ENCODE assay signal across 15 cellular contexts in genomic region chr4:112119358-112119783, GRCh38. TPM values are rescaled to one million over a fixed set of nuclear protein-coding genes. Genes with fewer than 3 reads are reported as not detected.
A peak's percentile ranks its signal among the peaks of the same experiment; 100 is the strongest.
DNase-seq lines count a peak whose midpoint lies in the region; ATAC-seq, FAIRE-seq and TF ChIP-seq lines count a peak whose summit lies in the region.
"Had no signal": no experiment of that assay in that cellular context is flagged by ENCODE, and none has a peak within 500 bp of the region (broad histone marks: within the 10 kb centered on the region; RNA-seq: fewer than 3 reads in every experiment).

No MANE protein-coding gene starts in this region.

- POLR2A ChIA-PET in activated CD8-positive, alpha-beta T cell treated with anti-CD3 and anti-CD28 coated beads for 36 hours (lab: Charles Lee): interaction anchor here (0.6 to 1.0 kb wide), 3 partner anchors 16 to 266 kb away, joined by 3 to 4 read pairs (median 3); no protein-coding TSS in a partner anchor
- POLR2A ChIA-PET in SK-N-SH (lab: Yijun Ruan, JAX): no interaction called here

- H3K79me2 ChIP-seq in SK-N-SH (ENCODE audit: insufficient read depth): no peaks in the 10 kb centered on the region

- peak overlapping the region; percentile 55 for H3K4me3 ChIP-seq in CD4-positive, CD25-positive, alpha-beta regulatory T cell (ENCODE audit: low read depth, low read length)
- H3K4me3 ChIP-seq in SK-N-SH (ENCODE audit: low read depth in 2 of 2, low read length in 1 of 2): no peak overlapping the region
- H3K4me3 ChIP-seq: right atrium auricular region, thyroid gland had no signal

- FAIRE-seq in GM19239 (lab: Jason Lieb, UNC): peak; percentile 84
- FAIRE-seq: colon had no signal

- peaks cover 9% of the 10 kb centered on the region for H3K27me3 ChIP-seq in CD4-positive, CD25-positive, alpha-beta regulatory T cell (ENCODE audit: control insufficient read depth, insufficient read depth, low read length)
- H3K27me3 ChIP-seq in SK-N-SH (ENCODE audit: insufficient read depth): no peaks in the 10 kb centered on the region
- H3K27me3 ChIP-seq: right atrium auricular region, thyroid gland had no signal

- DNase-seq in CD4-positive, CD25-positive, alpha-beta regulatory T cell: peak in 2 of 3 donors; percentile 12 to 65
- no peak for DNase-seq in GM19239 (ENCODE audit: insufficient read length, low spot score)
- DNase-seq in activated CD8-positive, alpha-beta T cell treated with anti-CD3 and anti-CD28 coated beads for 36 hours: peak; percentile 40
- no peak for DNase-seq in NCI-H774 (lab: John Stamatoyannopoulos, UW)
- DNase-seq in GM03348 (ENCODE audit: low spot score): no peak
- DNase-seq in NCI-H2081 treated with DMSO at 0.1 percent for 48 hours (lab: John Stamatoyannopoulos, UW): no peak
- DNase-seq in SK-N-SH: no peak
- DNase-seq: CD4-positive, alpha-beta T cell; NCI-H345; T-helper 9 cell; thyroid gland had no signal

- no peaks in the 10 kb centered on the region for H3K36me3 ChIP-seq in CD4-positive, CD25-positive, alpha-beta regulatory T cell (ENCODE audit: control insufficient read depth, insufficient read depth, low read length)
- no peaks in the 10 kb centered on the region for H3K36me3 ChIP-seq in SK-N-SH (replicated peaks in 1 of 2; ENCODE audit: control insufficient read depth in 1 of 2, insufficient read depth in 2 of 2, low read length in 1 of 2)
- H3K36me3 ChIP-seq: right atrium auricular region, thyroid gland had no signal

- no peaks in the 10 kb centered on the region for H4K20me1 ChIP-seq in SK-N-SH (ENCODE audit: insufficient read depth)

- no peak overlapping the region for H3K9ac ChIP-seq in SK-N-SH

- H3K9me3 ChIP-seq in CD4-positive, CD25-positive, alpha-beta regulatory T cell (ENCODE audit: control insufficient read depth in 2 of 2, low read length in 2 of 2): no peaks in the 10 kb centered on the region
- H3K9me3 ChIP-seq in SK-N-SH: no peaks in the 10 kb centered on the region
- H3K9me3 ChIP-seq: right atrium auricular region, thyroid gland had no signal

- H2AFZ ChIP-seq in SK-N-SH (ENCODE audit: low read depth): no peak overlapping the region

- peak in 1 of 2 donors; percentile 28 for ATAC-seq in CD4-positive, CD25-positive, alpha-beta regulatory T cell (ENCODE audit: low read depth in 2 of 2)
- ATAC-seq in HG02938 (IDR thresholded peaks at IDR 0.05; ENCODE audit: unreplicated experiment): peak; percentile 90
- peak; percentile 91 for ATAC-seq in activated CD8-positive, alpha-beta T cell treated with anti-CD3 and anti-CD28 coated beads for 36 hours

- H3K4me1 Mint-ChIP-seq in CD4-positive, CD25-positive, alpha-beta regulatory T cell: peaks cover 0 to 16% (median 9%) of the 10 kb centered on the region in 4 donors
- H3K4me1 Mint-ChIP-seq in activated CD8-positive, alpha-beta T cell treated with anti-CD3 and anti-CD28 coated beads for 36 hours (ENCODE audit: low read depth): peaks cover 16% of the 10 kb centered on the region

- H3K9me3 Mint-ChIP-seq in CD4-positive, CD25-positive, alpha-beta regulatory T cell: peaks cover 0 to 5% (median 2%) of the 10 kb centered on the region in 7 donors
- peaks cover 5% of the 10 kb centered on the region for H3K9me3 Mint-ChIP-seq in activated CD8-positive, alpha-beta T cell treated with anti-CD3 and anti-CD28 coated beads for 36 hours

- H3F3A ChIP-seq in SK-N-SH (replicated peaks; ENCODE audit: insufficient read depth): no peaks in the 10 kb centered on the region

- no peaks in the 10 kb centered on the region for H3K9me2 ChIP-seq in SK-N-SH

- intact Hi-C loops in activated CD8-positive, alpha-beta T cell treated with anti-CD3 and anti-CD28 coated beads for 36 hours (cut with micrococcal nuclease): loop anchor here (10.0 kb wide), 1 partner anchor 55 kb away; no protein-coding TSS in a partner anchor

- H3K27me3 Mint-ChIP-seq in CD4-positive, CD25-positive, alpha-beta regulatory T cell: no peaks in the 10 kb centered on the region
- no peaks in the 10 kb centered on the region for H3K27me3 Mint-ChIP-seq in activated CD8-positive, alpha-beta T cell treated with anti-CD3 and anti-CD28 coated beads for 36 hours
- H3K27me3 Mint-ChIP-seq: CD4-positive, alpha-beta T cell had no signal

- CTCF ChIA-PET in activated CD8-positive, alpha-beta T cell treated with anti-CD3 and anti-CD28 coated beads for 36 hours (lab: Charles Lee): interaction anchor here (0.8 to 3.3 kb wide), 5 partner anchors 9 to 94 kb away, joined by 3 to 12 read pairs (median 3); no protein-coding TSS in a partner anchor
- CTCF ChIA-PET in SK-N-SH (lab: Yijun Ruan, JAX): interaction anchor here (1.5 kb wide), 1 partner anchor 20 kb away, joined by 5 read pairs; no protein-coding TSS in a partner anchor

- H3K4me3 Mint-ChIP-seq in CD4-positive, CD25-positive, alpha-beta regulatory T cell: peak overlapping the region in 1 of 4 donors; percentile 19
- H3K4me3 Mint-ChIP-seq in activated CD8-positive, alpha-beta T cell treated with anti-CD3 and anti-CD28 coated beads for 36 hours: peak overlapping the region; percentile 36
- H3K4me3 Mint-ChIP-seq: CD4-positive, alpha-beta T cell had no signal

- H3K27ac ChIP-seq in CD4-positive, CD25-positive, alpha-beta regulatory T cell (ENCODE audit: insufficient read depth, low read length, poor library complexity, severe bottlenecking): no peak overlapping the region
- H3K27ac ChIP-seq in SK-N-SH (ENCODE audit: low read depth in 2 of 2, low read length in 1 of 2): no peak overlapping the region
- H3K27ac ChIP-seq: HL-60, right atrium auricular region, thyroid gland had no signal

- no peak for TF ChIP-seq RAD21 in SK-N-SH (IDR thresholded peaks at IDR 0.05; ENCODE audit: low read length)

- H3K4me1 ChIP-seq in CD4-positive, CD25-positive, alpha-beta regulatory T cell (ENCODE audit: control insufficient read depth, insufficient read depth, low read length, poor library complexity, severe bottlenecking): peaks cover 4% of the 10 kb centered on the region
- no peaks in the 10 kb centered on the region; a peak in 1 of 4 replicates for H3K4me1 ChIP-seq in SK-N-SH (ENCODE audit: control insufficient read depth in 1 of 2, insufficient read depth in 2 of 2, low read depth in 1 of 2, low read length in 1 of 2)
- H3K4me1 ChIP-seq: right atrium auricular region, thyroid gland had no signal

- 56% methylated on average over 2 of the region's 3 CpGs for WGBS in SK-N-SH (ENCODE audit: low lambda C conversion rate)

- H3K27ac Mint-ChIP-seq in CD4-positive, CD25-positive, alpha-beta regulatory T cell: peak overlapping the region; percentile 42 to 71 (median 52)
- H3K27ac Mint-ChIP-seq in activated CD8-positive, alpha-beta T cell treated with anti-CD3 and anti-CD28 coated beads for 36 hours: peak overlapping the region; percentile 95
- H3K27ac Mint-ChIP-seq: CD4-positive, alpha-beta T cell had no signal

- no peak for TF ChIP-seq EP300 in SK-N-SH (IDR thresholded peaks at IDR 0.05; ENCODE audit: borderline replicate concordance in 1 of 2, low read depth in 1 of 2, low read length in 1 of 2)

- H3K36me3 Mint-ChIP-seq in CD4-positive, CD25-positive, alpha-beta regulatory T cell: no peaks in the 10 kb centered on the region
- H3K36me3 Mint-ChIP-seq in activated CD8-positive, alpha-beta T cell treated with anti-CD3 and anti-CD28 coated beads for 36 hours (ENCODE audit: low read depth): no peaks in the 10 kb centered on the region

- H3K4me2 ChIP-seq in SK-N-SH: no peak overlapping the region

- TF ChIP-seq CTCF in activated CD8-positive, alpha-beta T cell treated with anti-CD3 and anti-CD28 coated beads for 36 hours (IDR thresholded peaks at IDR 0.05): no peak
- no peak for TF ChIP-seq CTCF in SK-N-SH (IDR thresholded peaks at IDR 0.05)

TF ChIP-seq in SK-N-SH, 30 proteins besides CTCF, POLR2A, EP300 and RAD21:
- TF ChIP-seq FOXJ3 (CRISPR knock-in tag; IDR thresholded peaks at IDR 0.05): no peak

RNA-seq across cellular contexts. Expression of gene FAM241A, which starts 25.9 kb away (rescaled TPM):
- total RNA-seq in CD4-positive, CD25-positive, alpha-beta regulatory T cell: 3.9 TPM
- polyA plus RNA-seq in CD4-positive, CD25-positive, alpha-beta regulatory T cell: 1 to 10 TPM; 3.0 to 4.9 (median 3.5) TPM
- 1 to 10 TPM; 4.1 to 4.5 TPM for total RNA-seq in activated CD8-positive, alpha-beta T cell treated with anti-CD3 and anti-CD28 coated beads for 36 hours
- polyA plus RNA-seq in SK-N-SH (2012; rRNA removed): 0.28 and 0.44 TPM in 2 replicates
- polyA plus RNA-seq in SK-N-SH (2012; cell fraction: cytosol; rRNA removed): 0.63 and 0.85 TPM in 2 replicates
- polyA plus RNA-seq in SK-N-SH (2012; cell fraction: nucleus; rRNA removed): 0.32 and 0.35 TPM in 2 replicates

Comparison
In these comparisons a context has a peak if more than half of its experiments do, and no peak if none do; other contexts are left out.
1. DNase-seq: peak in CD4-positive, CD25-positive, alpha-beta regulatory T cell (2 of 3) and activated CD8-positive, alpha-beta T cell treated with anti-CD3 and anti-CD28 coated beads for 36 hours (single experiment); none in GM19239 (single experiment), NCI-H774 (single experiment), GM03348 (single experiment), NCI-H2081 treated with DMSO at 0.1 percent for 48 hours (single experiment) and SK-N-SH (single experiment).